17 cellular contexts compared by ENCODE assay signal in the genomic region with DNA sequence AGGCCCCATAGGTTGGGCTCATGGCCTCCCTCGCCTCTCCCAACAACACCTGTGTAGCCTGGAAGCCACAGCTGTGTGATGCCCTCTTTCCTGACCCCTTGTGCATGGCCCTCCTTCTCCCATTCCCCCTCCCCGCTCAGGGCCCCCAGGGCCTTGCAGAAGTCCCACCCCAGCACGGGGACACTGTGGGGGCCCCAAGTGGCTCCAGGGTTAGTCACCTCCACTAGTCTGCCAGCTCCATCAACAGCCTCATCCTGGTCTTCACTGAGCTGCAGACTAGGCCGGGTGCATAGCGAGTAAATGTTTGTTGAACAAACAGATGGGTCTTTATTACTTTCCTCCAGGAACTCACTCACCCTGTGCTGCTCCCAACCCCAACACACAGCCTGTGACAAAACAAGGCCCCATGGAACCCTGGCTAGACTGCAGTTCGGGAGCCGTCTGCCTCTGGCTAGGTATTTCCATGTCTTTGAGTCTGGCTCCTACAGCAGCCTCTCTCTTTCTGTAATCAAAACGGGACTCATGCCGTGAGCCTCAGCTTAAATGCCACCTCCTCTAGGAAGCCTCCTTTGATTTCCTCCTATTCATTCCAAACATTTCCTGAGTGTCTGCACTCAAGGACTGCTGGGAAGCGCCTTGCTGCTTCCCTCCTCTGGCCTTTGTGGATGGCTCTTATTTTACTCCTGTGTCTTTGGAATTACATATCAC.
DNase-seq lines count a peak whose midpoint lies in the region; ATAC-seq and TF ChIP-seq lines count a peak whose summit lies in the region.
"Had no signal": no experiment of that assay in that cellular context is flagged by ENCODE, and none has a peak within 500 bp of the region (broad histone marks: within the 10 kb centered on the region; RNA-seq: fewer than 3 reads in every experiment).

No MANE protein-coding gene starts in this region.

- H3K36me3 Mint-ChIP-seq in endodermal cell (ENCODE audit: low read depth), result no peaks in the 10 kb centered on the region
- H3K36me3 Mint-ChIP-seq in stimulated activated memory B cell treated with anti-CD40 and anti-IgM and Interleukin-4, amounts not matched to agents 10 μg/mL and 1 μg/mL and 100 μg/mL, for 72 hours, result no peaks in the 10 kb centered on the region
- no peaks in the 10 kb centered on the region for H3K36me3 Mint-ChIP-seq in activated naive CD4-positive, alpha-beta T cell treated with anti-CD3 and anti-CD28 coated beads, Interleukin-2, amount 10 ng/mL, durations not matched to agents 7 days and 5 days

- H3K4me1 Mint-ChIP-seq in endodermal cell, result peaks cover 27% of the 10 kb centered on the region
- H3K4me1 Mint-ChIP-seq in stimulated activated memory B cell treated with anti-CD40 and anti-IgM and Interleukin-4, amounts not matched to agents 10 μg/mL and 1 μg/mL and 100 μg/mL, for 72 hours, result peaks cover 58% of the 10 kb centered on the region
- peaks cover 27% of the 10 kb centered on the region for H3K4me1 Mint-ChIP-seq in activated naive CD4-positive, alpha-beta T cell treated with anti-CD3 and anti-CD28 coated beads, Interleukin-2, amount 10 ng/mL, durations not matched to agents 7 days and 5 days

- H3K27me3 Mint-ChIP-seq in endodermal cell (ENCODE audit: insufficient read depth), result no peaks in the 10 kb centered on the region
- peaks cover 64% of the 10 kb centered on the region for H3K27me3 Mint-ChIP-seq in stimulated activated memory B cell treated with anti-CD40 and anti-IgM and Interleukin-4, amounts not matched to agents 10 μg/mL and 1 μg/mL and 100 μg/mL, for 72 hours
- H3K27me3 Mint-ChIP-seq in activated naive CD4-positive, alpha-beta T cell treated with anti-CD3 and anti-CD28 coated beads, Interleukin-2, amount 10 ng/mL, durations not matched to agents 7 days and 5 days, result peaks cover 71% of the 10 kb centered on the region

- H3K9ac ChIP-seq in endodermal cell (ENCODE audit: extremely low read depth, low read length, poor library complexity, severe bottlenecking), result no peak overlapping the region

- no peaks in the 10 kb centered on the region for H3K36me3 ChIP-seq in endodermal cell (ENCODE audit: control insufficient read depth, insufficient read depth, low read length)
- H3K36me3 ChIP-seq: adrenal gland, esophagus muscularis mucosa, Peyer's patch had no signal

- H3K9me3 Mint-ChIP-seq in endodermal cell, result no peaks in the 10 kb centered on the region
- H3K9me3 Mint-ChIP-seq in stimulated activated memory B cell treated with anti-CD40 and anti-IgM and Interleukin-4, amounts not matched to agents 10 μg/mL and 1 μg/mL and 100 μg/mL, for 72 hours, result peaks cover 3% of the 10 kb centered on the region
- no peaks in the 10 kb centered on the region for H3K9me3 Mint-ChIP-seq in activated naive CD4-positive, alpha-beta T cell treated with anti-CD3 and anti-CD28 coated beads, Interleukin-2, amount 10 ng/mL, durations not matched to agents 7 days and 5 days
- H3K9me3 Mint-ChIP-seq: activated CD4-positive, alpha-beta T cell treated with anti-CD3 and anti-CD28 coated beads, Interleukin-2, amount 10 ng/mL, durations not matched to agents 7 days and 5 days; activated T-cell treated with anti-CD3 and anti-CD28 coated beads, Interleukin-2, amount 50 U/mL, for 72 hours had no signal

- no peak overlapping the region for H3K27ac ChIP-seq in endodermal cell (ENCODE audit: low read depth, low read length)
- H3K27ac ChIP-seq: adrenal gland, esophagus muscularis mucosa had no signal

- ATAC-seq in stimulated activated memory B cell treated with anti-CD40 and anti-IgM and Interleukin-4, amounts not matched to agents 10 μg/mL and 1 μg/mL and 100 μg/mL, for 72 hours, result no peak
- no peak for ATAC-seq in GM18505 (IDR thresholded peaks at IDR 0.05; ENCODE audit: unreplicated experiment)
- ATAC-seq: activated T-cell treated with anti-CD3 and anti-CD28 coated beads, Interleukin-2, amount 50 U/mL, for 72 hours; T-helper 17 cell had no signal

- H3K4me3 ChIP-seq in endodermal cell (ENCODE audit: low read length), result no peak overlapping the region
- H3K4me3 ChIP-seq: adrenal gland, esophagus muscularis mucosa, Peyer's patch had no signal

- TF ChIP-seq POLR2A in GM18505 (IDR thresholded peaks at IDR 0.05; ENCODE audit: borderline replicate concordance, extremely low read depth, insufficient read depth, insufficient read length), result no peak

- peak; percentile 21 for DNase-seq in NCI-H1694 treated with DMSO at 0.1 percent for 48 hours (lab: John Stamatoyannopoulos, UW)
- no peak for DNase-seq in NCI-H1694 (lab: John Stamatoyannopoulos, UW)
- peak; percentile 81 to 87 for DNase-seq in NCI-H526 (lab: John Stamatoyannopoulos, UW)
- peak; percentile 38 for DNase-seq in endodermal cell
- no peak for DNase-seq in activated naive CD4-positive, alpha-beta T cell treated with anti-CD3 and anti-CD28 coated beads, Interleukin-2, amount 10 ng/mL, durations not matched to agents 7 days and 5 days
- DNase-seq in glomerular visceral epithelial cell (ENCODE audit: extremely low spot score), result no peak
- DNase-seq: activated CD4-positive, alpha-beta T cell treated with anti-CD3 and anti-CD28 coated beads, Interleukin-2, amount 10 ng/mL, durations not matched to agents 7 days and 5 days; activated T-cell treated with anti-CD3 and anti-CD28 coated beads, Interleukin-2, amount 50 U/mL, for 72 hours; hippocampal formation; NCI-H2107; nucleus accumbens; T-helper 17 cell had no signal

- no peaks in the 10 kb centered on the region for H3K27me3 ChIP-seq in endodermal cell (ENCODE audit: control insufficient read depth, insufficient read depth, low read length, poor library complexity, severe bottlenecking)
- H3K27me3 ChIP-seq: adrenal gland, esophagus muscularis mucosa, Peyer's patch had no signal

- CTCF ChIA-PET in activated naive CD4-positive, alpha-beta T cell treated with anti-CD3 and anti-CD28 coated beads, Interleukin-2, amount 10 ng/mL, durations not matched to agents 7 days and 5 days (lab: Charles Lee), result no interaction called here

- no peak overlapping the region for H3K27ac Mint-ChIP-seq in endodermal cell
- peak overlapping the region; percentile 33 for H3K27ac Mint-ChIP-seq in stimulated activated memory B cell treated with anti-CD40 and anti-IgM and Interleukin-4, amounts not matched to agents 10 μg/mL and 1 μg/mL and 100 μg/mL, for 72 hours
- no peak overlapping the region for H3K27ac Mint-ChIP-seq in activated naive CD4-positive, alpha-beta T cell treated with anti-CD3 and anti-CD28 coated beads, Interleukin-2, amount 10 ng/mL, durations not matched to agents 7 days and 5 days
- H3K27ac Mint-ChIP-seq: activated CD4-positive, alpha-beta T cell treated with anti-CD3 and anti-CD28 coated beads, Interleukin-2, amount 10 ng/mL, durations not matched to agents 7 days and 5 days; activated T-cell treated with anti-CD3 and anti-CD28 coated beads, Interleukin-2, amount 50 U/mL, for 72 hours; T-helper 17 cell had no signal

- no peak for TF ChIP-seq CTCF in endodermal cell (conservative IDR thresholded peaks at IDR 0.05)

- H3K9me3 ChIP-seq in endodermal cell (ENCODE audit: control insufficient read depth, low read length), result no peaks in the 10 kb centered on the region
- H3K9me3 ChIP-seq: adrenal gland, esophagus muscularis mucosa, Peyer's patch had no signal

- no peak overlapping the region for H3K4me3 Mint-ChIP-seq in endodermal cell
- no peak overlapping the region for H3K4me3 Mint-ChIP-seq in stimulated activated memory B cell treated with anti-CD40 and anti-IgM and Interleukin-4, amounts not matched to agents 10 μg/mL and 1 μg/mL and 100 μg/mL, for 72 hours
- no peak overlapping the region for H3K4me3 Mint-ChIP-seq in activated naive CD4-positive, alpha-beta T cell treated with anti-CD3 and anti-CD28 coated beads, Interleukin-2, amount 10 ng/mL, durations not matched to agents 7 days and 5 days
- H3K4me3 Mint-ChIP-seq: activated CD4-positive, alpha-beta T cell treated with anti-CD3 and anti-CD28 coated beads, Interleukin-2, amount 10 ng/mL, durations not matched to agents 7 days and 5 days; activated T-cell treated with anti-CD3 and anti-CD28 coated beads, Interleukin-2, amount 50 U/mL, for 72 hours; T-helper 17 cell had no signal

- H3K4me1 ChIP-seq in endodermal cell (ENCODE audit: control insufficient read depth, insufficient read depth, low read length), result no peaks in the 10 kb centered on the region

- 68 to 85% methylated on average over 6 to 10 of the region's 10 CpGs for WGBS in endodermal cell (ENCODE audit: insufficient coverage in 1 of 2, insufficient read length in 1 of 2), 2 experiments

Comparison
In these comparisons a context has a peak if more than half of its experiments do, and no peak if none do; other contexts are left out.
1. DNase-seq: peak in NCI-H1694 treated with DMSO at 0.1 percent for 48 hours (single experiment), NCI-H526 (2 of 2) and endodermal cell (single experiment); none in NCI-H1694 (single experiment), activated naive CD4-positive, alpha-beta T cell treated with anti-CD3 and anti-CD28 coated beads, Interleukin-2, amount 10 ng/mL, durations not matched to agents 7 days and 5 days (single experiment) and glomerular visceral epithelial cell (single experiment).